16 cellular contexts compared by ENCODE assay signal in genomic region chr19:16877581-16877980, GRCh38. TPM values are rescaled to one million over a fixed set of nuclear protein-coding genes. Genes with fewer than 3 reads are reported as not detected.
"Had no signal": no experiment of that assay in that cellular context is flagged by ENCODE, and none has a peak within 500 bp of the region (broad histone marks: within the 10 kb centered on the region; RNA-seq: fewer than 3 reads in every experiment).

No MANE protein-coding gene starts in this region.

- H3K27ac Mint-ChIP-seq: activated CD4-positive, alpha-beta T cell treated with anti-CD3 and anti-CD28 coated beads for 36 hours; activated naive CD4-positive, alpha-beta T cell treated with anti-CD3 and anti-CD28 coated beads for 36 hours; activated T-helper 17 cell treated with anti-CD3 and anti-CD28 coated beads, Interleukin-2, amount 50 U/mL, for 72 hours; stimulated activated naive CD8-positive, alpha-beta T cell treated with anti-CD3 and anti-CD28 coated beads, Interleukin-15, Interleukin-2, amounts not matched to agents 100 ng/mL and 50 ng/mL, for 24 hours had no signal

- H3K4me1 ChIP-seq: sigmoid colon had no signal

- H3K27me3 Mint-ChIP-seq: activated CD4-positive, alpha-beta T cell treated with anti-CD3 and anti-CD28 coated beads for 36 hours; activated T-helper 17 cell treated with anti-CD3 and anti-CD28 coated beads, Interleukin-2, amount 50 U/mL, for 72 hours; stimulated activated naive CD8-positive, alpha-beta T cell treated with anti-CD3 and anti-CD28 coated beads, Interleukin-15, Interleukin-2, amounts not matched to agents 100 ng/mL and 50 ng/mL, for 24 hours had no signal

- H3K27ac ChIP-seq: sigmoid colon, thoracic aorta, VCaP had no signal

- DNase-seq: activated CD4-positive, alpha-beta T cell treated with anti-CD3 and anti-CD28 coated beads for 36 hours; activated CD8-positive, alpha-beta memory T cell treated with anti-CD3 and anti-CD28 coated beads for 24 hours; activated naive CD4-positive, alpha-beta T cell treated with anti-CD3 and anti-CD28 coated beads for 36 hours; caudate nucleus; cortex of kidney; effector CD8-positive, alpha-beta T cell; hippocampal formation; nephron progenitor cell; sigmoid colon; stimulated activated CD4-positive, alpha-beta T cell treated with anti-CD3 and anti-CD28 coated beads, Interleukin-2, amount 100 ng/mL, for 24 hours; SW 1271; T-helper 9 cell had no signal

- H3K4me3 Mint-ChIP-seq: activated CD4-positive, alpha-beta T cell treated with anti-CD3 and anti-CD28 coated beads for 36 hours; activated naive CD4-positive, alpha-beta T cell treated with anti-CD3 and anti-CD28 coated beads for 36 hours; activated T-helper 17 cell treated with anti-CD3 and anti-CD28 coated beads, Interleukin-2, amount 50 U/mL, for 72 hours; nephron progenitor cell; stimulated activated naive CD8-positive, alpha-beta T cell treated with anti-CD3 and anti-CD28 coated beads, Interleukin-15, Interleukin-2, amounts not matched to agents 100 ng/mL and 50 ng/mL, for 24 hours had no signal

- H3K27me3 ChIP-seq: sigmoid colon had no signal

- H3K4me3 ChIP-seq: sigmoid colon, thoracic aorta had no signal

- ATAC-seq: activated CD4-positive, alpha-beta T cell treated with anti-CD3 and anti-CD28 coated beads for 36 hours had no signal

RNA-seq across cellular contexts. Expression of gene F2RL3, which starts 11.2 kb away (rescaled TPM):
- total RNA-seq: activated CD4-positive, alpha-beta T cell treated with anti-CD3 and anti-CD28 coated beads for 36 hours; activated naive CD4-positive, alpha-beta T cell treated with anti-CD3 and anti-CD28 coated beads for 36 hours; activated T-helper 17 cell treated with anti-CD3 and anti-CD28 coated beads, Interleukin-2, amount 50 U/mL, for 72 hours had no signal
